8 cellular contexts compared by ENCODE assay signal in genomic region chr9:108272350-108272899, GRCh38.
DNase-seq lines count a peak whose midpoint lies in the region; ATAC-seq and TF ChIP-seq lines count a peak whose summit lies in the region.

No MANE protein-coding gene starts in this region.

- H3K27me3 ChIP-seq in aorta (ENCODE audit: control insufficient read depth in 1 of 2, insufficient read depth in 2 of 2, low read length in 1 of 2): no peaks in the 10 kb centered on the region

- CTCF ChIA-PET in HEK293T (lab: Yijun Ruan, JAX): interaction anchor here (0.5 to 1.7 kb wide), 10 partner anchors 8 to 733 kb away, joined by 3 to 7 read pairs (median 4); no protein-coding TSS in a partner anchor

- DNase-seq in DMS 273 treated with DMSO at 0.1 percent for 48 hours (lab: John Stamatoyannopoulos, UW) (peak; percentile 53), HEK293T (ENCODE audit: extremely low spot score) (peak; percentile 42), NOMO-1 (lab: John Stamatoyannopoulos, UW; ENCODE audit: unreplicated experiment in 2 of 2) (peak; percentile 43 to 65), ecto neural progenitor cell (ENCODE audit: low spot score) (peak; percentile 50), medulla oblongata (ENCODE audit: extremely low spot score) (peak; percentile 77), aorta (peak in 1 of 2 donors; percentile 65), NCI-H2227 treated with DMSO at 0.1 percent for 48 hours (lab: John Stamatoyannopoulos, UW) (no peak)
- DNase-seq in stimulated activated CD4-positive, alpha-beta T cell treated with anti-CD3 and anti-CD28 coated beads, Interleukin-15, amount 100 ng/mL, for 24 hours: no peak

- H3K4me1 ChIP-seq in aorta (ENCODE audit: control insufficient read depth in 1 of 2, insufficient read depth in 2 of 2, low read length in 2 of 2): no peaks in the 10 kb centered on the region

- intact Hi-C loops in aorta (cut with DNase I): loop anchor here in 1 of 2 donors (5.0 kb wide), 1 partner anchor 785 kb away; the partner anchor contains the start of gene KLF4

- peak; percentile 82 for ATAC-seq in aorta (ENCODE audit: low FRiP score)

- H3K36me3 ChIP-seq in aorta (ENCODE audit: control insufficient read depth in 1 of 2, insufficient read depth in 2 of 2, low read length in 1 of 2): no peaks in the 10 kb centered on the region

- POLR2A ChIA-PET in HEK293T (lab: Yijun Ruan, JAX): no interaction called here

- H3K4me3 ChIP-seq in aorta (ENCODE audit: low read length in 2 of 2): no peak overlapping the region

- H3K9me3 ChIP-seq in aorta (ENCODE audit: control insufficient read depth, low read length): no peaks in the 10 kb centered on the region

- H3K27ac ChIP-seq in aorta (ENCODE audit: low read depth in 1 of 2, low read length in 2 of 2): no peak overlapping the region

- WGBS in aorta, 2 donors: 65 to 71% methylated on average over 7 of the region's 7 CpGs

TF ChIP-seq in HEK293T, 16 proteins besides CTCF, POLR2A, EP300 and RAD21:
- TF ChIP-seq SP1 (IDR thresholded peaks at IDR 0.05): no peak
- no peak for TF ChIP-seq ARNT (IDR thresholded peaks at IDR 0.05)
- no peak for TF ChIP-seq PKNOX1 (IDR thresholded peaks at IDR 0.05)
- no peak for TF ChIP-seq ELF4 (IDR thresholded peaks at IDR 0.05)
- TF ChIP-seq FOXM1 (IDR thresholded peaks at IDR 0.05; ENCODE audit: borderline replicate concordance): no peak
- TF ChIP-seq NFRKB (IDR thresholded peaks at IDR 0.05): no peak
- no peak for TF ChIP-seq SUZ12 (IDR thresholded peaks at IDR 0.05)
- no peak for TF ChIP-seq ZNF384 (IDR thresholded peaks at IDR 0.05)
- TF ChIP-seq FOXK2 (IDR thresholded peaks at IDR 0.05): no peak
- TF ChIP-seq TARDBP (IDR thresholded peaks at IDR 0.05): no peak
- no peak for TF ChIP-seq CTBP1 (IDR thresholded peaks at IDR 0.05; ENCODE audit: borderline replicate concordance)
- TF ChIP-seq FOXA1 (IDR thresholded peaks at IDR 0.05): no peak
- no peak for TF ChIP-seq HDGF (IDR thresholded peaks at IDR 0.05; ENCODE audit: borderline replicate concordance)
- no peak for TF ChIP-seq L3MBTL2 (conservative IDR thresholded peaks at IDR 0.05)
- TF ChIP-seq BHLHE40 (IDR thresholded peaks at IDR 0.05; ENCODE audit: borderline replicate concordance): no peak
- TF ChIP-seq LEF1 (IDR thresholded peaks at IDR 0.05; ENCODE audit: borderline replicate concordance): no peak

Comparison
In these comparisons a context has a peak if more than half of its experiments do, and no peak if none do; other contexts are left out.
1. DNase-seq: peak in DMS 273 treated with DMSO at 0.1 percent for 48 hours (single experiment), HEK293T (single experiment), NOMO-1 (2 of 2), ecto neural progenitor cell (single experiment) and medulla oblongata (single experiment); none in stimulated activated CD4-positive, alpha-beta T cell treated with anti-CD3 and anti-CD28 coated beads, Interleukin-15, amount 100 ng/mL, for 24 hours (single experiment) and NCI-H2227 treated with DMSO at 0.1 percent for 48 hours (single experiment).